20 cellular contexts compared by ENCODE assay signal in the genomic region with DNA sequence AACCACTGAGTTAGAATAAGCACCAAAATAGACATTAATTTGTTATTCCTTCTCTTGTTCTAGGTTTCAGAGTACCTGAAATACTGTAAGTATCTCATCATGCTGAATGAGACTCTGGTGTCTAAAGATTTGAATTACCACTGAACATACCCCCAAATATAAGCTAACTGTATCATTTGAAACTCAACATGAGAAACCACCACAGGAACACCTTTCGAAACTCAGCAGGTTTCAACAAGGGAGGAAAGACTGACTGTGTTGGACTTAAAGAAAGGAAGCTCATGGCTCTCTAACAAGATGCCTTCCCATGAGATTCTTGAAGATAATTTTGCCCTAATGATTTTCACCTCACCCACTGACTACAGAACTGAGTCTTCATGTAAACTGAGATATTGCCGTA. TPM values are rescaled to one million over a fixed set of nuclear protein-coding genes. Genes with fewer than 3 reads are reported as not detected.
"Had no signal": no experiment of that assay in that cellular context is flagged by ENCODE, and none has a peak within 500 bp of the region (broad histone marks: within the 10 kb centered on the region; RNA-seq: fewer than 3 reads in every experiment).

No MANE protein-coding gene starts in this region.

- H3K4me3 Mint-ChIP-seq: activated CD4-positive, alpha-beta T cell treated with anti-CD3 and anti-CD28 coated beads, Interleukin-2, amount 10 ng/mL, durations not matched to agents 7 days and 5 days; activated naive CD4-positive, alpha-beta T cell treated with anti-CD3 and anti-CD28 coated beads, Interleukin-2, amount 10 ng/mL, durations not matched to agents 7 days and 5 days; activated T-helper 17 cell treated with anti-CD3 and anti-CD28 coated beads, Interleukin-2, amount 50 U/mL, for 72 hours; dendritic cell treated with granulocyte-macrophage colony-stimulating factor and Interleukin-4, amounts not matched to agents 40 ng/mL and 50 ng/mL, for 4 days; endodermal cell; naive thymus-derived CD8-positive, alpha-beta T cell; stimulated activated effector memory CD8-positive, alpha-beta T cell treated with anti-CD3 and anti-CD28 coated beads, Interleukin-12 subunit alpha, Interleukin-12 subunit beta, amount 100 ng/mL, for 72 hours had no signal

- H3K9me3 ChIP-seq: body of pancreas, left lung, mucosa of descending colon, neutrophil, transverse colon had no signal

- H3K4me3 ChIP-seq: body of pancreas, left lung, mucosa of descending colon, skin epidermis, transverse colon had no signal

- H3K27me3 Mint-ChIP-seq: activated T-helper 17 cell treated with anti-CD3 and anti-CD28 coated beads, Interleukin-2, amount 50 U/mL, for 72 hours; dendritic cell treated with granulocyte-macrophage colony-stimulating factor and Interleukin-4, amounts not matched to agents 40 ng/mL and 50 ng/mL, for 4 days; naive thymus-derived CD8-positive, alpha-beta T cell had no signal

- ATAC-seq: activated T-helper 17 cell treated with anti-CD3 and anti-CD28 coated beads, Interleukin-2, amount 50 U/mL, for 72 hours; body of pancreas; mucosa of descending colon; naive thymus-derived CD8-positive, alpha-beta T cell; stimulated activated effector memory CD8-positive, alpha-beta T cell treated with anti-CD3 and anti-CD28 coated beads, Interleukin-12 subunit alpha, Interleukin-12 subunit beta, amount 100 ng/mL, for 72 hours had no signal

- H3K36me3 Mint-ChIP-seq: activated naive CD4-positive, alpha-beta T cell treated with anti-CD3 and anti-CD28 coated beads, Interleukin-2, amount 10 ng/mL, durations not matched to agents 7 days and 5 days; stimulated activated effector memory CD8-positive, alpha-beta T cell treated with anti-CD3 and anti-CD28 coated beads, Interleukin-12 subunit alpha, Interleukin-12 subunit beta, amount 100 ng/mL, for 72 hours had no signal

- H3K27me3 ChIP-seq: body of pancreas, left lung, neutrophil, transverse colon had no signal

- H3K36me3 ChIP-seq: left lung, transverse colon had no signal

- DNase-seq: activated CD4-positive, alpha-beta T cell treated with anti-CD3 and anti-CD28 coated beads, Interleukin-2, amount 10 ng/mL, durations not matched to agents 7 days and 5 days; activated CD4-positive, CD25-positive, alpha-beta regulatory T cell; activated naive CD4-positive, alpha-beta T cell treated with anti-CD3 and anti-CD28 coated beads, Interleukin-2, amount 10 ng/mL, durations not matched to agents 7 days and 5 days; activated T-cell treated with anti-CD3 and anti-CD28 coated beads for 4 hours; amniotic stem cell; body of pancreas; endodermal cell; erythroblast; left lung; mucosa of descending colon; naive thymus-derived CD8-positive, alpha-beta T cell; retina; substantia nigra; transverse colon had no signal

- H3K9me3 Mint-ChIP-seq: activated CD4-positive, alpha-beta T cell treated with anti-CD3 and anti-CD28 coated beads, Interleukin-2, amount 10 ng/mL, durations not matched to agents 7 days and 5 days; activated naive CD4-positive, alpha-beta T cell treated with anti-CD3 and anti-CD28 coated beads, Interleukin-2, amount 10 ng/mL, durations not matched to agents 7 days and 5 days; activated T-helper 17 cell treated with anti-CD3 and anti-CD28 coated beads, Interleukin-2, amount 50 U/mL, for 72 hours; dendritic cell treated with granulocyte-macrophage colony-stimulating factor and Interleukin-4, amounts not matched to agents 40 ng/mL and 50 ng/mL, for 4 days; endodermal cell; naive thymus-derived CD8-positive, alpha-beta T cell; stimulated activated effector memory CD8-positive, alpha-beta T cell treated with anti-CD3 and anti-CD28 coated beads, Interleukin-12 subunit alpha, Interleukin-12 subunit beta, amount 100 ng/mL, for 72 hours had no signal

- FAIRE-seq: keratinocyte had no signal

- H3K4me1 Mint-ChIP-seq: activated T-helper 17 cell treated with anti-CD3 and anti-CD28 coated beads, Interleukin-2, amount 50 U/mL, for 72 hours; stimulated activated effector memory CD8-positive, alpha-beta T cell treated with anti-CD3 and anti-CD28 coated beads, Interleukin-12 subunit alpha, Interleukin-12 subunit beta, amount 100 ng/mL, for 72 hours had no signal

- H3K27ac ChIP-seq: body of pancreas, left lung, neutrophil, skin epidermis, transverse colon had no signal

- H3K27ac Mint-ChIP-seq: activated CD4-positive, alpha-beta T cell treated with anti-CD3 and anti-CD28 coated beads, Interleukin-2, amount 10 ng/mL, durations not matched to agents 7 days and 5 days; activated naive CD4-positive, alpha-beta T cell treated with anti-CD3 and anti-CD28 coated beads, Interleukin-2, amount 10 ng/mL, durations not matched to agents 7 days and 5 days; activated T-helper 17 cell treated with anti-CD3 and anti-CD28 coated beads, Interleukin-2, amount 50 U/mL, for 72 hours; dendritic cell treated with granulocyte-macrophage colony-stimulating factor and Interleukin-4, amounts not matched to agents 40 ng/mL and 50 ng/mL, for 4 days; endodermal cell; naive thymus-derived CD8-positive, alpha-beta T cell; stimulated activated effector memory CD8-positive, alpha-beta T cell treated with anti-CD3 and anti-CD28 coated beads, Interleukin-12 subunit alpha, Interleukin-12 subunit beta, amount 100 ng/mL, for 72 hours had no signal

RNA-seq across cellular contexts. Expression of gene DDIAS, which starts 38.3 kb away (rescaled TPM):
- total RNA-seq: body of pancreas had no signal
